20 cellular contexts compared by ENCODE assay signal in the genomic region with DNA sequence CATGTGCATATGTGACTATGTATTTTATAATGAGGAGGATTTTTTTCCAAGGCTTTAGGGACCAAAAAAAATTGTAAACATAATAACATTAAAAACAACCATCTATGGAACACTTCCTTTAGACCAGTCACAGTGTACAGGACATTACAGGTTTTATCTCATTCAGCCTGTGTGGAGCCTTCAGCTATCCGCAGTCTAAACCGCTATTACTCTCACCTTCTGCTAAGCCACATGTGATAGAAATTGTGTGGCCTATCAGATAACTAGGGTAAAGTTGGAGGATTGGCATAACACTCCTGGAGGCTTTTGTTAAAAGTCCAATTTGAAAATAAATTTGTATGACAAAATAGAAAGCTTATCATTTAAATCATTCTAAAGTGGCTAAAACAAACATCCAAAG.
"Had no signal": no experiment of that assay in that cellular context is flagged by ENCODE, and none has a peak within 500 bp of the region (broad histone marks: within the 10 kb centered on the region; RNA-seq: fewer than 3 reads in every experiment).

No MANE protein-coding gene starts in this region.

- H3K36me3 Mint-ChIP-seq: stimulated activated effector memory CD8-positive, alpha-beta T cell treated with anti-CD3 and anti-CD28 coated beads, Interleukin-12 subunit alpha, Interleukin-12 subunit beta, amount 100 ng/mL, for 72 hours had no signal

- H3K9me3 Mint-ChIP-seq: stimulated activated effector memory CD8-positive, alpha-beta T cell treated with anti-CD3 and anti-CD28 coated beads, Interleukin-12 subunit alpha, Interleukin-12 subunit beta, amount 100 ng/mL, for 72 hours had no signal

- H3K9me3 ChIP-seq: esophagus muscularis mucosa, lower lobe of right lung, psoas muscle, sigmoid colon, testis, tibial nerve, upper lobe of left lung had no signal

- H3K4me1 ChIP-seq: esophagus muscularis mucosa, lower lobe of right lung, psoas muscle, sigmoid colon, stomach, testis, tibial nerve, upper lobe of left lung had no signal

- H3K4me3 ChIP-seq: lower lobe of right lung, psoas muscle, sigmoid colon, stomach, testis, upper lobe of left lung had no signal

- H3K4me3 Mint-ChIP-seq: endodermal cell; natural killer cell treated with Interleukin-12 subunit alpha and Interleukin-12 subunit beta and Interleukin-15 and Interleukin-18, amount 100 ng/mL, for 72 hours; neural crest cell; stimulated activated effector memory CD8-positive, alpha-beta T cell treated with anti-CD3 and anti-CD28 coated beads, Interleukin-12 subunit alpha, Interleukin-12 subunit beta, amount 100 ng/mL, for 72 hours had no signal

- DNase-seq: effector CD8-positive, alpha-beta T cell; endodermal cell; foreskin melanocyte; left ventricle myocardium superior; lower lobe of right lung; psoas muscle; right cardiac atrium; sigmoid colon; stimulated activated CD4-positive, alpha-beta T cell treated with anti-CD3 and anti-CD28 coated beads, Interleukin-2, amount 100 ng/mL, for 24 hours; stimulated activated CD4-positive, alpha-beta T cell treated with anti-CD3 and anti-CD28 coated beads, Interleukin-4, amount 100 ng/mL, for 24 hours; stimulated activated naive CD4-positive, alpha-beta T cell treated with Interleukin-2 at 50 U/mL for 16 hours; stomach; substantia nigra; testis; upper lobe of left lung had no signal

- H3K27me3 Mint-ChIP-seq: natural killer cell treated with Interleukin-12 subunit alpha and Interleukin-12 subunit beta and Interleukin-15 and Interleukin-18, amount 100 ng/mL, for 72 hours had no signal

- H3K36me3 ChIP-seq: esophagus muscularis mucosa, lower lobe of right lung, sigmoid colon, stomach, tibial nerve, upper lobe of left lung had no signal

- H3K27me3 ChIP-seq: esophagus muscularis mucosa, sigmoid colon, stomach, testis, tibial nerve, upper lobe of left lung had no signal

- H3K27ac Mint-ChIP-seq: endodermal cell; natural killer cell treated with Interleukin-12 subunit alpha and Interleukin-12 subunit beta and Interleukin-15 and Interleukin-18, amount 100 ng/mL, for 72 hours; stimulated activated effector memory CD8-positive, alpha-beta T cell treated with anti-CD3 and anti-CD28 coated beads, Interleukin-12 subunit alpha, Interleukin-12 subunit beta, amount 100 ng/mL, for 72 hours had no signal

- H3K27ac ChIP-seq: esophagus muscularis mucosa, lower lobe of right lung, psoas muscle, sigmoid colon, stomach, testis, tibial nerve, upper lobe of left lung had no signal

- ATAC-seq: left ventricle myocardium superior; lower lobe of right lung; natural killer cell treated with Interleukin-12 subunit alpha and Interleukin-12 subunit beta and Interleukin-15 and Interleukin-18, amount 100 ng/mL, for 72 hours; psoas muscle; right cardiac atrium; stimulated activated effector memory CD8-positive, alpha-beta T cell treated with anti-CD3 and anti-CD28 coated beads, Interleukin-12 subunit alpha, Interleukin-12 subunit beta, amount 100 ng/mL, for 72 hours had no signal

- H3K4me1 Mint-ChIP-seq: neural crest cell; stimulated activated effector memory CD8-positive, alpha-beta T cell treated with anti-CD3 and anti-CD28 coated beads, Interleukin-12 subunit alpha, Interleukin-12 subunit beta, amount 100 ng/mL, for 72 hours had no signal
